ENCODE assay signal across 11 cellular contexts in genomic region chr16:70526403-70526802, GRCh38. TPM values are rescaled to one million over a fixed set of nuclear protein-coding genes. Genes with fewer than 3 reads are reported as not detected.
DNase-seq lines count a peak whose midpoint lies in the region; TF ChIP-seq lines count a peak whose summit lies in the region.
"Had no signal": no experiment of that assay in that cellular context is flagged by ENCODE, and none has a peak within 500 bp of the region (broad histone marks: within the 10 kb centered on the region; RNA-seq: fewer than 3 reads in every experiment).

No MANE protein-coding gene starts in this region.

- H3K36me3 ChIP-seq in Karpas-422 (ENCODE audit: insufficient read depth, low read length) (peaks cover 45% of the 10 kb centered on the region), brain microvascular endothelial cell (replicated peaks) (peaks cover 26% of the 10 kb centered on the region), neural cell (ENCODE audit: insufficient read depth, low read length) (peaks cover 7% of the 10 kb centered on the region)

- H2AFZ ChIP-seq in Karpas-422 (ENCODE audit: low read length) (no peak overlapping the region), neural cell (ENCODE audit: low read depth, low read length) (no peak overlapping the region)

- H3K4me2 ChIP-seq in Karpas-422 (ENCODE audit: low read depth, low read length, poor library complexity, severe bottlenecking): peak overlapping the region; percentile 80
- peak overlapping the region; percentile 16 for H3K4me2 ChIP-seq in neural cell (ENCODE audit: low read length)

- H3K9ac ChIP-seq in Karpas-422 (ENCODE audit: low read length): peak overlapping the region; percentile 9; the same call in 1 of the 2 replicates
- H3K9ac ChIP-seq in neural cell (ENCODE audit: low read length): no peak overlapping the region

- peaks cover 37% of the 10 kb centered on the region for H4K20me1 ChIP-seq in Karpas-422 (ENCODE audit: insufficient read depth, low read depth, low read length)
- no peaks in the 10 kb centered on the region for H4K20me1 ChIP-seq in neural cell (ENCODE audit: insufficient read depth)

- in situ Hi-C loops in brain microvascular endothelial cell (cut with HindIII; ENCODE audit: low pct_ligation_motif_present, low sequenced_read_pairs): no loop called here

- H3K79me2 ChIP-seq in Karpas-422 (ENCODE audit: low read length): peaks cover 89% of the 10 kb centered on the region
- H3K79me2 ChIP-seq in neural cell (replicated peaks; ENCODE audit: insufficient read depth, low read length): peaks cover 66% of the 10 kb centered on the region

- DNase-seq in DMS 273 (lab: John Stamatoyannopoulos, UW; ENCODE audit: unreplicated experiment) (peak; percentile 23), DMS 273 treated with DMSO at 0.1 percent for 48 hours (lab: John Stamatoyannopoulos, UW) (no peak), Karpas-422 (no peak), brain microvascular endothelial cell (no peak), NCI-H2107 (lab: John Stamatoyannopoulos, UW) (no peak), NOMO-1 treated with DMSO at 0.1 percent for 48 hours (lab: John Stamatoyannopoulos, UW; ENCODE audit: unreplicated experiment) (no peak)
- no peak for DNase-seq in stimulated activated CD4-positive, alpha-beta T cell treated with anti-CD3 and anti-CD28 coated beads, Interleukin-1b, Interleukin-23, amount 100 ng/mL, for 48 hours
- DNase-seq: activated CD4-positive, alpha-beta T cell treated with anti-CD3 and anti-CD28 coated beads for 4 hours; NCI-H82 had no signal

- peak overlapping the region; percentile 7; the same call in 1 of the 2 replicates for H3K4me3 ChIP-seq in Karpas-422 (ENCODE audit: low read length)
- peak overlapping the region; percentile 6 for H3K4me3 ChIP-seq in brain microvascular endothelial cell (ENCODE audit: low read depth, low read length)
- peak overlapping the region; percentile 51 for H3K4me3 ChIP-seq in neural cell (ENCODE audit: low read length)

- H3F3A ChIP-seq in neural cell (ENCODE audit: insufficient read depth, low read length, poor library complexity, severe bottlenecking): no peaks in the 10 kb centered on the region

- H3K4me1 ChIP-seq in Karpas-422 (ENCODE audit: low read length): peaks cover 35% of the 10 kb centered on the region

- TF ChIP-seq RAD21 in neural cell (conservative IDR thresholded peaks at IDR 0.05): no peak

- TF ChIP-seq EP300 in neural cell (conservative IDR thresholded peaks at IDR 0.05; ENCODE audit: poor library complexity, severe bottlenecking): no peak

- H3K27me3 ChIP-seq in Karpas-422 (ENCODE audit: low read length) (no peaks in the 10 kb centered on the region), brain microvascular endothelial cell (replicated peaks) (no peaks in the 10 kb centered on the region), neural cell (ENCODE audit: insufficient read depth, low read depth, low read length) (no peaks in the 10 kb centered on the region)

- H3K9me2 ChIP-seq in Karpas-422 (replicated peaks; ENCODE audit: insufficient read depth, low read length) (no peaks in the 10 kb centered on the region), neural cell (ENCODE audit: insufficient read depth, low read length) (no peaks in the 10 kb centered on the region)

- TF ChIP-seq CTCF in brain microvascular endothelial cell (IDR thresholded peaks at IDR 0.05; ENCODE audit: low read depth, low read length, missing control alignments): no peak
- no peak for TF ChIP-seq CTCF in neural cell (IDR thresholded peaks at IDR 0.05; ENCODE audit: poor library complexity, severe bottlenecking)

- H3K9me3 ChIP-seq in Karpas-422 (ENCODE audit: low read length) (no peaks in the 10 kb centered on the region), neural cell (ENCODE audit: low read length) (no peaks in the 10 kb centered on the region)

- H3K27ac ChIP-seq in Karpas-422 (ENCODE audit: low read length) (no peak overlapping the region), brain microvascular endothelial cell (no peak overlapping the region), neural cell (ENCODE audit: low read length) (no peak overlapping the region)
- H3K27ac ChIP-seq: 22Rv1 had no signal

TF ChIP-seq in neural cell, 6 proteins besides CTCF, POLR2A, EP300 and RAD21:
- TF ChIP-seq EZH2 (IDR thresholded peaks at IDR 0.05; ENCODE audit: borderline replicate concordance, insufficient read depth, low read length, poor library complexity, severe bottlenecking) (no peak), TAF1 (IDR thresholded peaks at IDR 0.05; ENCODE audit: low read depth) (no peak), POLR2AphosphoS5 (IDR thresholded peaks at IDR 0.05) (no peak), MXI1 (conservative IDR thresholded peaks at IDR 0.05; ENCODE audit: poor library complexity, severe bottlenecking) (no peak), REST (IDR thresholded peaks at IDR 0.05; ENCODE audit: borderline replicate concordance) (no peak)

RNA-seq across cellular contexts. Expression of gene SF3B3, which starts 2.8 kb away (rescaled TPM):
- total RNA-seq in Karpas-422 (2014; rRNA removed; shearing (Covaris generic); ENCODE audit: low replicate concordance): 126 and 187 TPM in 2 replicates
- polyA plus RNA-seq in neural cell: 88.2 and 90.0 TPM in 2 replicates
- polyA minus RNA-seq in neural cell: 161 TPM in 2 replicates

RNA-seq across cellular contexts. Expression of gene COG4, which starts 3.0 kb away (rescaled TPM):
- total RNA-seq in Karpas-422 (2014; rRNA removed; shearing (Covaris generic); ENCODE audit: low replicate concordance): 24.7 and 47.0 TPM in 2 replicates
- polyA plus RNA-seq in neural cell: 131 and 185 TPM in 2 replicates
- polyA minus RNA-seq in neural cell: 71.6 and 74.2 TPM in 2 replicates
